ENCODE assay signal across 20 cellular contexts in the genomic region with DNA sequence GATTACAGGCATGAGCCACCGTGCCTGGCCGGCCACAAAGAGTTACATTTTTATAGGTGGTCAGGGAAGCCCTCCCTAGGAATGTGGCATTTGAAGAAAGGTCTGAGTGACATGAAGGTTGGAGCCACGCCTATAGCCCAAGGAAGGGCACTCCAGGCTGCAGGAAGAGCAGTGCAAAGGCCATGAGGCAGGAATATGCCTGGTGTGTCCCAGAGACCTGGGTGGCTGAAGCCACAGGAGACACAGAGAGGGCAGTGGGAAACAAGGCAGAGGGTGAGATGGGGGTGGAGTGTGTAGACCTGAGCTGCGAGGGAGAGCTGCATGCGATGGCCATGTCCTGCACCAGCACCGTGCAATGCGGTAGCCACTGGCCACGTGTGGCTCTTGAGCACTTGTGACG. TPM values are rescaled to one million over a fixed set of nuclear protein-coding genes. Genes with fewer than 3 reads are reported as not detected.
A peak's percentile ranks its signal among the peaks of the same experiment; 100 is the strongest.
DNase-seq lines count a peak whose midpoint lies in the region; ATAC-seq, FAIRE-seq and TF ChIP-seq lines count a peak whose summit lies in the region.
"Had no signal": no experiment of that assay in that cellular context is flagged by ENCODE, and none has a peak within 500 bp of the region (broad histone marks: within the 10 kb centered on the region; RNA-seq: fewer than 3 reads in every experiment).

No MANE protein-coding gene starts in this region.

- H3K9ac ChIP-seq in neuronal stem cell (ENCODE audit: low read depth, low read length, poor library complexity) (no peak overlapping the region), GM23248 (no peak overlapping the region)

- TF ChIP-seq CTCF in GM23338 (conservative IDR thresholded peaks at IDR 0.05; ENCODE audit: low read depth in 2 of 2) (no peak), WTC11 (IDR thresholded peaks at IDR 0.05) (no peak)

- H2AK5ac ChIP-seq in neuronal stem cell (ENCODE audit: low read depth, low read length) = no peak overlapping the region

- no peak overlapping the region for H2BK5ac ChIP-seq in neuronal stem cell (ENCODE audit: low read length)

- no peak overlapping the region for H4K91ac ChIP-seq in neuronal stem cell (ENCODE audit: low read depth, low read length, poor library complexity)

- H3K9me3 ChIP-seq in neuronal stem cell (replicated peaks in 1 of 2; ENCODE audit: control insufficient read depth in 2 of 2, insufficient read depth in 1 of 2, low read depth in 1 of 2, low read length in 2 of 2) (peaks cover 0 to 12% of the 10 kb centered on the region in 2 donors), GM23248 (ENCODE audit: low read depth) (no peaks in the 10 kb centered on the region)
- H3K9me3 ChIP-seq: Caco-2, HAP-1 had no signal

- H3K4me1 ChIP-seq in GM23338 (ENCODE audit: insufficient read depth) (peaks cover 38% of the 10 kb centered on the region; the same call in 1 of the 2 replicates), neuronal stem cell (ENCODE audit: control insufficient read depth in 2 of 2, insufficient read depth in 1 of 2, low read depth in 1 of 2, low read length in 2 of 2) (peaks cover 20 to 21% of the 10 kb centered on the region in 2 donors), GM23248 (ENCODE audit: insufficient read depth) (peaks cover 5% of the 10 kb centered on the region)
- H3K4me1 ChIP-seq: Caco-2 had no signal

- FAIRE-seq in RCC 7860 (lab: Jason Lieb, UNC) = no peak
- FAIRE-seq: D721Med, G401.6, GM12891, GM18507, H1, HTR-8/SVneo, K562 had no signal

- in situ Hi-C loops in GM23248 (cut with MboI) = no loop called here

- H3K79me1 ChIP-seq in neuronal stem cell (ENCODE audit: low read depth, low read length) = no peaks in the 10 kb centered on the region

- no peak overlapping the region for H3K4ac ChIP-seq in neuronal stem cell (ENCODE audit: low read length)

- peaks cover 95% of the 10 kb centered on the region for H3K27me3 ChIP-seq in GM23338 (ENCODE audit: insufficient read depth)
- peaks cover 13 to 85% (median 48%) of the 10 kb centered on the region in 3 experiments for H3K27me3 ChIP-seq in neuronal stem cell (ENCODE audit: control insufficient read depth in 3 of 3, insufficient read depth in 3 of 3, low read depth in 1 of 3, low read length in 3 of 3)
- no peaks in the 10 kb centered on the region; the same call in 1 of the 2 replicates for H3K27me3 ChIP-seq in GM23248 (replicated peaks; ENCODE audit: insufficient read depth)

- H3K27ac Mint-ChIP-seq in T-helper 1 cell treated with Interleukin-12 subunit alpha and Interleukin-12 subunit beta and Interleukin-4 antibody, amounts not matched to agents 30 μg/mL and 1 μg/mL, for 36 hours = peak overlapping the region; percentile 5
- no peak overlapping the region for H3K27ac Mint-ChIP-seq in GM23338
- no peak overlapping the region for H3K27ac Mint-ChIP-seq in WTC11
- H3K27ac Mint-ChIP-seq: CD4-positive, CD25-positive, alpha-beta regulatory T cell had no signal

- H3K4me3 Mint-ChIP-seq in T-helper 1 cell treated with Interleukin-12 subunit alpha and Interleukin-12 subunit beta and Interleukin-4 antibody, amounts not matched to agents 30 μg/mL and 1 μg/mL, for 36 hours = no peak overlapping the region
- no peak overlapping the region for H3K4me3 Mint-ChIP-seq in GM23338
- H3K4me3 Mint-ChIP-seq in WTC11 = no peak overlapping the region

- H3F3A ChIP-seq in GM23338 (replicated peaks; ENCODE audit: low read depth) = 0 out of 2 replicates have a peak, but pooled peaks cover 3% of the 10 kb centered on the region
- no peaks in the 10 kb centered on the region for H3F3A ChIP-seq in GM23248 (ENCODE audit: insufficient read depth)

- no peak for ATAC-seq in GM23338
- no peak for ATAC-seq in WTC11
- ATAC-seq: K562 had no signal

- H3K79me2 ChIP-seq in GM23338 (replicated peaks; ENCODE audit: insufficient read depth) (no peaks in the 10 kb centered on the region), GM23248 (ENCODE audit: insufficient read depth) (no peaks in the 10 kb centered on the region)

- no peaks in the 10 kb centered on the region for H3K9me3 Mint-ChIP-seq in T-helper 1 cell treated with Interleukin-12 subunit alpha and Interleukin-12 subunit beta and Interleukin-4 antibody, amounts not matched to agents 30 μg/mL and 1 μg/mL, for 36 hours
- H3K9me3 Mint-ChIP-seq in GM23338 (no peaks in the 10 kb centered on the region), WTC11 (no peaks in the 10 kb centered on the region)

- CTCF ChIA-PET in WTC11 (lab: Charles Lee) = interaction anchor here (0.6 to 5.4 kb wide), 14 partner anchors 17 to 210 kb away, joined by 3 to 71 read pairs (median 4); no protein-coding TSS in a partner anchor

- H3K36me3 Mint-ChIP-seq in T-helper 1 cell treated with Interleukin-12 subunit alpha and Interleukin-12 subunit beta and Interleukin-4 antibody, amounts not matched to agents 30 μg/mL and 1 μg/mL, for 36 hours (ENCODE audit: low read depth) = no peaks in the 10 kb centered on the region
- H3K36me3 Mint-ChIP-seq in GM23338 (ENCODE audit: low read depth) (no peaks in the 10 kb centered on the region), WTC11 (0 out of 2 replicates have a peak, but pooled peaks cover 2% of the 10 kb centered on the region)
- H3K36me3 Mint-ChIP-seq: CD4-positive, CD25-positive, alpha-beta regulatory T cell had no signal

- H3K4me3 ChIP-seq in GM23338 (no peak overlapping the region), neuronal stem cell (ENCODE audit: low read length in 2 of 2) (no peak overlapping the region), GM23248 (no peak overlapping the region)
- H3K4me3 ChIP-seq: HAP-1, K562 had no signal

- H2BK15ac ChIP-seq in neuronal stem cell (ENCODE audit: low read length) = no peak overlapping the region

- H2BK12ac ChIP-seq in neuronal stem cell (ENCODE audit: low read length) = no peak overlapping the region

- no peaks in the 10 kb centered on the region for H4K20me1 ChIP-seq in GM23338 (replicated peaks; ENCODE audit: insufficient read depth)
- H4K20me1 ChIP-seq in GM23248 (ENCODE audit: insufficient read depth) = no peaks in the 10 kb centered on the region

- H3K18ac ChIP-seq in neuronal stem cell (ENCODE audit: low read length) = peak overlapping the region; percentile 32

- H3K14ac ChIP-seq in neuronal stem cell (ENCODE audit: low read length) = no peak overlapping the region

- H3K9me2 ChIP-seq in GM23338 (ENCODE audit: insufficient read depth) (no peaks in the 10 kb centered on the region), GM23248 (ENCODE audit: insufficient read depth) (no peaks in the 10 kb centered on the region)

- H3K36me3 ChIP-seq in GM23338 (ENCODE audit: insufficient read depth) (no peaks in the 10 kb centered on the region), neuronal stem cell (replicated peaks in 1 of 2; ENCODE audit: control insufficient read depth in 2 of 2, insufficient read depth in 2 of 2, low read length in 2 of 2) (no peaks in the 10 kb centered on the region), GM23248 (ENCODE audit: low read depth) (no peaks in the 10 kb centered on the region)
- H3K36me3 ChIP-seq: HAP-1 had no signal

- H3K27ac ChIP-seq in GM23338 (ENCODE audit: low read depth) (no peak overlapping the region), neuronal stem cell (replicated peaks; ENCODE audit: low read length) (no peak overlapping the region), GM23248 (no peak overlapping the region)

- H2AFZ ChIP-seq in GM23338 (no peak overlapping the region), neuronal stem cell (ENCODE audit: low read length) (no peak overlapping the region), GM23248 (no peak overlapping the region)

- H4K8ac ChIP-seq in neuronal stem cell (ENCODE audit: low read depth, low read length) = no peak overlapping the region

- DNase-seq in T-helper 1 cell (no peak), GM23338 (ENCODE audit: low spot score) (no peak), WTC11 (ENCODE audit: low spot score) (no peak), neuronal stem cell (ENCODE audit: low spot score) (no peak), RCC 7860 (ENCODE audit: low spot score) (no peak), GM23248 (no peak), NCI-H524 (lab: John Stamatoyannopoulos, UW) (no peak)
- DNase-seq: 8988T, Caco-2, IMR-90 had no signal

- POLR2A ChIA-PET in WTC11 (lab: Charles Lee) = no interaction called here

- no CpG with 5 or more reads among the region's 9 CpGs for WGBS in neuronal stem cell (ENCODE audit: extremely low coverage in 2 of 2, insufficient read length in 2 of 2, insufficient replicate concordance in 1 of 2), 2 donors
- WGBS in GM23248 (ENCODE audit: low coverage in 1 of 2, low lambda C conversion rate in 2 of 2, missing lambda C conversion rate in 2 of 2), 2 experiments = 92 to 95% methylated on average over 9 of the region's 9 CpGs

- H3K27me3 Mint-ChIP-seq in T-helper 1 cell treated with Interleukin-12 subunit alpha and Interleukin-12 subunit beta and Interleukin-4 antibody, amounts not matched to agents 30 μg/mL and 1 μg/mL, for 36 hours (ENCODE audit: low read depth) = peaks cover 76% of the 10 kb centered on the region
- peaks cover 84% of the 10 kb centered on the region for H3K27me3 Mint-ChIP-seq in GM23338 (ENCODE audit: insufficient read depth, low read depth, poor library complexity)
- peaks cover 94% of the 10 kb centered on the region for H3K27me3 Mint-ChIP-seq in WTC11 (ENCODE audit: low read depth)

- no peak overlapping the region for H2BK120ac ChIP-seq in neuronal stem cell (ENCODE audit: low read depth, low read length)

- no peak overlapping the region for H3K23ac ChIP-seq in neuronal stem cell (ENCODE audit: low read depth, low read length, poor library complexity)

- H3K4me2 ChIP-seq in GM23338 (no peak overlapping the region), neuronal stem cell (ENCODE audit: insufficient read depth, low read length, poor library complexity, severe bottlenecking) (no peak overlapping the region), GM23248 (ENCODE audit: unreplicated experiment) (no peak overlapping the region)

- H3K4me1 Mint-ChIP-seq in T-helper 1 cell treated with Interleukin-12 subunit alpha and Interleukin-12 subunit beta and Interleukin-4 antibody, amounts not matched to agents 30 μg/mL and 1 μg/mL, for 36 hours (ENCODE audit: low read depth) = peaks cover 7% of the 10 kb centered on the region
- H3K4me1 Mint-ChIP-seq in GM23338 (peaks cover 28% of the 10 kb centered on the region), WTC11 (peaks cover 47% of the 10 kb centered on the region)

RNA-seq across cellular contexts. Expression of a gene that starts 4.9 kb away (rescaled TPM):
- 1.6 and 1.7 TPM in 2 replicates for total RNA-seq in GM23338 (2014; rRNA removed; shearing (Covaris generic))
- polyA plus RNA-seq in GM23338 (2016; fragmentation: Nextera tagmentation; extraction: Ambion mirVana) (0.44 and 0.80 TPM in 2 replicates), GM23248 (2016; fragmentation: Nextera tagmentation; extraction: Ambion mirVana) (0.13 and 0.20 TPM in 2 replicates)
- 2.8 to 4.0 TPM (median 3.6 TPM) in 3 replicates for total RNA-seq in WTC11 (2021)
- polyA plus RNA-seq in neuronal stem cell (2013, experiment 1 of 2) = 1.1 TPM
- 1.1 TPM for polyA plus RNA-seq in neuronal stem cell (2013, experiment 2 of 2)
- 0.25 and 0.65 TPM in 2 replicates for total RNA-seq in GM23248 (2014; rRNA removed; shearing (Covaris generic))
- total RNA-seq: CD4-positive, CD25-positive, alpha-beta regulatory T cell; K562 had no signal
- polyA plus RNA-seq: K562 had no signal

RNA-seq across cellular contexts. Expression of a gene that starts 19.4 kb away (rescaled TPM):
- total RNA-seq in GM23338 (2014; rRNA removed; shearing (Covaris generic)) = 17.8 and 19.6 TPM in 2 replicates
- polyA plus RNA-seq in GM23338 (2016; fragmentation: Nextera tagmentation; extraction: Ambion mirVana) (21.7 and 28.0 TPM in 2 replicates), GM23248 (2016; fragmentation: Nextera tagmentation; extraction: Ambion mirVana) (0.26 and 0.56 TPM in 2 replicates)
- 24.8 to 30.5 TPM (median 25.4 TPM) in 3 replicates for total RNA-seq in WTC11 (2021)
- 41.6 TPM for polyA plus RNA-seq in neuronal stem cell (2013, experiment 1 of 2)
- 41.3 TPM for polyA plus RNA-seq in neuronal stem cell (2013, experiment 2 of 2)
- 0.76 and 0.89 TPM in 2 replicates for total RNA-seq in GM23248 (2014; rRNA removed; shearing (Covaris generic))
- total RNA-seq: Caco-2; CD4-positive, CD25-positive, alpha-beta regulatory T cell had no signal
